ENCODE assay signal across 1 cellular context in the genomic region with DNA sequence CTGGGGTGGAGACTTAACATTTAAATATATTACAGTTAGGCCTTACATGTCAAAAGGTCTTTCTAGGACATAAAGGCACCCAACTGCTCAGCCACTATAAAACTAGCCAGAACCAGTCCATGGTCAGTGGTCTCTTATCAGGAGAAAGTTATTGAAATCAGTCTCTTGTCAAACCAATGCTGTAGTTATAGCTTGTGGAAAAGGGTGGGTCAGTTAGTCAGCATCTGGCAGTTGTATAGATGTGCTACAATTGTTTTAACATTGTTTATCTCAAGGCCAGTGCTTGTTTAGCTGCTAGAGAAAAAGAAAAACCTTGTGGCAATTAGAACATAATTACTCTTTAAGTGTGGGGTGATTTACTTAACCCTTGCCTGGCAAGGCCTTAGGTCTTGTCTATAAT.
TF ChIP-seq lines count a peak whose summit lies in the region.

No MANE protein-coding gene starts in this region.

TF ChIP-seq in IMR-90, 13 proteins besides CTCF, POLR2A, EP300 and RAD21 (continued from another document):
- TF ChIP-seq, protein P1, sequence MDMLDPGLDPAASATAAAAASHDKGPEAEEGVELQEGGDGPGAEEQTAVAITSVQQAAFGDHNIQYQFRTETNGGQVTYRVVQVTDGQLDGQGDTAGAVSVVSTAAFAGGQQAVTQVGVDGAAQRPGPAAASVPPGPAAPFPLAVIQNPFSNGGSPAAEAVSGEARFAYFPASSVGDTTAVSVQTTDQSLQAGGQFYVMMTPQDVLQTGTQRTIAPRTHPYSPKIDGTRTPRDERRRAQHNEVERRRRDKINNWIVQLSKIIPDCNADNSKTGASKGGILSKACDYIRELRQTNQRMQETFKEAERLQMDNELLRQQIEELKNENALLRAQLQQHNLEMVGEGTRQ (IDR thresholded peaks at IDR 0.05; ENCODE audit: low read depth, low read length) = no peak
- TF ChIP-seq ELK1 (IDR thresholded peaks at IDR 0.05; ENCODE audit: borderline replicate concordance, low read depth, low read length) = no peak
- no peak for TF ChIP-seq SMC3 (IDR thresholded peaks at IDR 0.05; ENCODE audit: low read depth, low read length)
- no peak for TF ChIP-seq RCOR1 (IDR thresholded peaks at IDR 0.05; ENCODE audit: insufficient replicate concordance, low read length)
- TF ChIP-seq CHD1 (IDR thresholded peaks at IDR 0.05; ENCODE audit: low read depth, low read length) = no peak
- TF ChIP-seq MAFK (IDR thresholded peaks at IDR 0.05; ENCODE audit: low read depth, low read length) = no peak
- TF ChIP-seq FOS (IDR thresholded peaks at IDR 0.05; ENCODE audit: low read depth, low read length) = no peak
- TF ChIP-seq CEBPB (IDR thresholded peaks at IDR 0.05; ENCODE audit: low read depth, low read length) = no peak
